In genomic region chr1:118984086-118984989, GRCh38 we compare ENCODE assay signal across 9 cellular contexts. TPM values are rescaled to one million over a fixed set of nuclear protein-coding genes. Genes with fewer than 3 reads are reported as not detected.
A peak's percentile ranks its signal among the peaks of the same experiment; 100 is the strongest.
DNase-seq lines count a peak whose midpoint lies in the region; ATAC-seq and TF ChIP-seq lines count a peak whose summit lies in the region.
"Had no signal": no experiment of that assay in that cellular context is flagged by ENCODE, and none has a peak within 500 bp of the region (broad histone marks: within the 10 kb centered on the region; RNA-seq: fewer than 3 reads in every experiment).

No MANE protein-coding gene starts in this region.

- H3K4me1 ChIP-seq in heart right ventricle: peaks cover 0 to 63% (median 45%) of the 10 kb centered on the region in 9 donors
- peaks cover 32% of the 10 kb centered on the region for H3K4me1 ChIP-seq in vagina

- H3K9me3 ChIP-seq in heart right ventricle (no peaks in the 10 kb centered on the region), vagina (no peaks in the 10 kb centered on the region)

- H3K4me1 Mint-ChIP-seq in dendritic cell treated with granulocyte-macrophage colony-stimulating factor and Interleukin-4, amounts not matched to agents 40 ng/mL and 50 ng/mL, for 4 days (ENCODE audit: low read depth): peaks cover 63% of the 10 kb centered on the region
- peaks cover 15 to 57% (median 50%) of the 10 kb centered on the region in 3 donors for H3K4me1 Mint-ChIP-seq in naive B cell

- no peaks in the 10 kb centered on the region for H3K36me3 Mint-ChIP-seq in dendritic cell treated with granulocyte-macrophage colony-stimulating factor and Interleukin-4, amounts not matched to agents 40 ng/mL and 50 ng/mL, for 4 days (ENCODE audit: low read depth)
- peaks cover 13 to 27% of the 10 kb centered on the region in 2 donors for H3K36me3 Mint-ChIP-seq in naive B cell

- ATAC-seq in heart right ventricle (peak in 2 of 8 donors; percentile 34 to 56), naive B cell (ENCODE audit: low read depth in 2 of 2) (no peak), GM19463 (IDR thresholded peaks at IDR 0.05; ENCODE audit: unreplicated experiment) (no peak), GM21423 (IDR thresholded peaks at IDR 0.05; ENCODE audit: unreplicated experiment) (no peak)

- H3K27ac Mint-ChIP-seq in dendritic cell treated with granulocyte-macrophage colony-stimulating factor and Interleukin-4, amounts not matched to agents 40 ng/mL and 50 ng/mL, for 4 days: no peak overlapping the region
- peak overlapping the region in 5 of 6 donors; percentile 54 to 92 (median 86) for H3K27ac Mint-ChIP-seq in naive B cell

- no peak for TF ChIP-seq POLR2A in vagina (IDR thresholded peaks at IDR 0.05)

- intact Hi-C loops in heart right ventricle (cut with DNase I): no loop called here
- intact Hi-C loops in cardiac septum (cut with DNase I): no loop called here
- intact Hi-C loops in dendritic cell treated with granulocyte-macrophage colony-stimulating factor and Interleukin-4, amounts not matched to agents 40 ng/mL and 50 ng/mL, for 4 days (cut with micrococcal nuclease): no loop called here
- intact Hi-C loops in vagina (cut with DNase I): no loop called here

- peak in 1 of 2 donors; percentile 21 for DNase-seq in heart right ventricle
- no peak for DNase-seq in cardiac septum (ENCODE audit: low spot score)
- DNase-seq in naive B cell: no peak
- peak; percentile 64 to 81 for DNase-seq in vagina (ENCODE audit: extremely low spot score in 2 of 2)
- no peak for DNase-seq in cerebellar nuclear complex (lab: John Stamatoyannopoulos, UW)
- DNase-seq: kidney glomerular epithelial cell had no signal

- peaks cover 96% of the 10 kb centered on the region for H3K27me3 Mint-ChIP-seq in dendritic cell treated with granulocyte-macrophage colony-stimulating factor and Interleukin-4, amounts not matched to agents 40 ng/mL and 50 ng/mL, for 4 days
- peaks cover 84 to 93% (median 91%) of the 10 kb centered on the region in 3 donors for H3K27me3 Mint-ChIP-seq in naive B cell

- peaks cover 11 to 100% (median 100%) of the 10 kb centered on the region in 7 donors for H3K27me3 ChIP-seq in heart right ventricle
- peaks cover 55% of the 10 kb centered on the region for H3K27me3 ChIP-seq in vagina

- TF ChIP-seq CTCF in heart right ventricle (IDR thresholded peaks at IDR 0.05) (peak in 1 of 9 donors; percentile 3), vagina (IDR thresholded peaks at IDR 0.05) (no peak)

- H3K27ac ChIP-seq in heart right ventricle (no peak overlapping the region), vagina (no peak overlapping the region)

- no peaks in the 10 kb centered on the region for H3K36me3 ChIP-seq in heart right ventricle
- no peaks in the 10 kb centered on the region for H3K36me3 ChIP-seq in vagina

- 12 to 17% methylated on average over 58 of the region's 58 CpGs for WGBS in heart right ventricle, 2 donors

- H3K4me3 ChIP-seq in heart right ventricle: peak overlapping the region in 8 of 10 donors; percentile 5 to 44 (median 24)
- H3K4me3 ChIP-seq in vagina: peak overlapping the region in 1 of 2 donors; percentile 19

- H3K9me3 Mint-ChIP-seq in dendritic cell treated with granulocyte-macrophage colony-stimulating factor and Interleukin-4, amounts not matched to agents 40 ng/mL and 50 ng/mL, for 4 days: no peaks in the 10 kb centered on the region
- peaks cover 0 to 59% (median 40%) of the 10 kb centered on the region in 7 donors for H3K9me3 Mint-ChIP-seq in naive B cell

- peak overlapping the region; percentile 54 for H3K4me3 Mint-ChIP-seq in dendritic cell treated with granulocyte-macrophage colony-stimulating factor and Interleukin-4, amounts not matched to agents 40 ng/mL and 50 ng/mL, for 4 days
- H3K4me3 Mint-ChIP-seq in naive B cell: peak overlapping the region in 7 of 8 donors; percentile 63 to 83 (median 76)

RNA-seq across cellular contexts. Expression of gene TBX15, which starts 3.8 kb away (rescaled TPM):
- total RNA-seq in heart right ventricle: 1 to 10 TPM in 2 of 10 donors, under 1 TPM in 8; 0.18 to 1.1 (median 0.50) TPM
- polyA plus RNA-seq in heart right ventricle: under 1 TPM; 0.44 to 0.45 TPM
- 1.1 TPM for total RNA-seq in cardiac septum
- not detected for polyA plus RNA-seq in naive B cell (ENCODE audit: low read depth in 6 of 6)
- total RNA-seq in vagina: 0.98 TPM

Comparison
In these comparisons a context has a peak if more than half of its experiments do, and no peak if none do; other contexts are left out.
1. DNase-seq: peak in vagina (2 of 2); none in cardiac septum (single experiment), naive B cell (single experiment) and cerebellar nuclear complex (0 of 2).